15 cellular contexts compared by ENCODE assay signal in genomic region chr1:226029568-226030225, GRCh38. TPM values are rescaled to one million over a fixed set of nuclear protein-coding genes. Genes with fewer than 3 reads are reported as not detected.
DNase-seq lines count a peak whose midpoint lies in the region; ATAC-seq, FAIRE-seq and TF ChIP-seq lines count a peak whose summit lies in the region.
"Had no signal": no experiment of that assay in that cellular context is flagged by ENCODE, and none has a peak within 500 bp of the region (broad histone marks: within the 10 kb centered on the region; RNA-seq: fewer than 3 reads in every experiment).

No MANE protein-coding gene starts in this region.

- H3K4me3 ChIP-seq in body of pancreas = no peak overlapping the region
- no peak overlapping the region for H3K4me3 ChIP-seq in pancreas

- H3K36me3 ChIP-seq in body of pancreas (replicated peaks in 1 of 2; ENCODE audit: insufficient read depth in 1 of 2, low read depth in 2 of 2) = no peaks in the 10 kb centered on the region
- no peaks in the 10 kb centered on the region for H3K36me3 ChIP-seq in pancreas
- H3K36me3 ChIP-seq: brain microvascular endothelial cell had no signal

- FAIRE-seq in pancreas (lab: Jason Lieb, UNC) = no peak
- FAIRE-seq: HTR-8/SVneo had no signal

- H3K27me3 ChIP-seq in body of pancreas = no peaks in the 10 kb centered on the region
- no peaks in the 10 kb centered on the region for H3K27me3 ChIP-seq in pancreas
- H3K27me3 ChIP-seq: brain microvascular endothelial cell had no signal

- H3K9me3 ChIP-seq in body of pancreas = no peaks in the 10 kb centered on the region
- no peaks in the 10 kb centered on the region for H3K9me3 ChIP-seq in pancreas

- 81 to 88% methylated on average over 7 of the region's 7 CpGs for WGBS in body of pancreas, 2 donors
- WGBS in pancreas, 2 donors = 79 to 81% methylated on average over 7 of the region's 7 CpGs

- H3K4me1 ChIP-seq in body of pancreas (peaks cover 10% of the 10 kb centered on the region), pancreas (peaks cover 0 to 11% (median 0%) of the 10 kb centered on the region in 3 donors)

- H3K27ac ChIP-seq in body of pancreas (peak overlapping the region in 1 of 4 donors; percentile 65), pancreas (peak overlapping the region in 2 of 4 donors; percentile 24 to 29)
- H3K27ac ChIP-seq: brain microvascular endothelial cell had no signal

- intact Hi-C loops in body of pancreas (cut with DNase I) = no loop called here
- intact Hi-C loops in pancreas (cut with DNase I) = no loop called here

- no peak for TF ChIP-seq CTCF in body of pancreas (IDR thresholded peaks at IDR 0.05)
- no peak for TF ChIP-seq CTCF in pancreas (IDR thresholded peaks at IDR 0.05)

- no peak for TF ChIP-seq POLR2A in body of pancreas (IDR thresholded peaks at IDR 0.05)

- DNase-seq in DMS79 treated with DMSO at 0.1 percent for 48 hours (lab: John Stamatoyannopoulos, UW) (peak; percentile 83), body of pancreas (peak in 3 of 4 donors; percentile 25 to 32 (median 31)), pancreas (no peak), HPDE6-E6E7 (ENCODE audit: extremely low spot score) (no peak), iPS-NIHi11 (ENCODE audit: low spot score) (no peak), T-helper 2 cell (no peak)
- DNase-seq: activated T-cell treated with anti-CD3 and anti-CD28 coated beads, Interleukin-2, amount 50 U/mL, for 1 hour; brain microvascular endothelial cell; H9; NCI-H2029 treated with DMSO at 0.1 percent for 48 hours; NCI-H748 treated with DMSO at 0.1 percent for 48 hours had no signal

- ATAC-seq in HG03442 (IDR thresholded peaks at IDR 0.05; ENCODE audit: unreplicated experiment) (peak; percentile 35), body of pancreas (no peak), pancreas (peak in 3 of 4 donors; percentile 52 to 58 (median 57)), HG03432 (IDR thresholded peaks at IDR 0.05; ENCODE audit: unreplicated experiment) (no peak)
- ATAC-seq: Right ventricle myocardium inferior had no signal

RNA-seq across cellular contexts. Expression of gene SDE2, which starts 30.6 kb away (rescaled TPM):
- total RNA-seq in body of pancreas = 10 to 100 TPM; 11.9 to 13.7 TPM
- total RNA-seq in pancreas = 10 to 100 TPM in 1 of 6 donors, 1 to 10 TPM in 5; 6.8 to 12.4 (median 9.4) TPM
- polyA plus RNA-seq in pancreas = 1 to 10 TPM; 3.3 to 6.6 TPM

RNA-seq across cellular contexts. Expression of gene H3-3A, which starts 32.8 kb away (rescaled TPM):
- total RNA-seq in body of pancreas = 100 to 1,000 TPM; 163 to 211 TPM
- 100 to 1,000 TPM; 122 to 302 (median 193) TPM for total RNA-seq in pancreas
- 100 to 1,000 TPM; 329 to 427 TPM for polyA plus RNA-seq in pancreas

Comparison
In these comparisons a context has a peak if more than half of its experiments do, and no peak if none do; other contexts are left out.
1. DNase-seq: peak in DMS79 treated with DMSO at 0.1 percent for 48 hours (single experiment) and body of pancreas (3 of 4); none in pancreas (0 of 6), HPDE6-E6E7 (single experiment), iPS-NIHi11 (single experiment) and T-helper 2 cell (0 of 5).
2. ATAC-seq: peak in HG03442 (single experiment) and pancreas (3 of 4); none in body of pancreas (single experiment) and HG03432 (single experiment).